In genomic region chr17:61732169-61732568, GRCh38 we compare ENCODE assay signal across 34 cellular contexts.
"Had no signal": no experiment of that assay in that cellular context is flagged by ENCODE, and none has a peak within 500 bp of the region (broad histone marks: within the 10 kb centered on the region; RNA-seq: fewer than 3 reads in every experiment).

No MANE protein-coding gene starts in this region.

- H3K4me3 ChIP-seq: MG63 had no signal

- H3K27me3 ChIP-seq: MG63 had no signal

- DNase-seq: Karpas-422, Kasumi-1, MG63, MM.1S, MV-4-11, NCI-H1048, NCI-H1092, NCI-H1092 treated with DMSO at 0.1 percent for 48 hours, NCI-H1105, NCI-H1105 treated with DMSO at 0.1 percent for 48 hours, NCI-H1417, NCI-H1417 treated with DMSO at 0.1 percent for 48 hours, NCI-H1436, NCI-H1436 treated with DMSO at 0.1 percent for 48 hours, NCI-H146, NCI-H1694, NCI-H1694 treated with DMSO at 0.1 percent for 48 hours, NCI-H187, NCI-H187 treated with DMSO at 0.1 percent for 48 hours, NCI-H1930, NCI-H2029, NCI-H2029 treated with DMSO at 0.1 percent for 48 hours, NCI-H2081, NCI-H2081 treated with DMSO at 0.1 percent for 48 hours, NCI-H2107, NCI-H2171, NCI-H2171 treated with DMSO at 0.1 percent for 48 hours, NCI-H2227 treated with DMSO at 0.1 percent for 48 hours, NCI-H226, NCI-H345, NCI-H446, NCI-H446 treated with DMSO at 0.1 percent for 48 hours, NCI-H510A, NCI-H510A treated with DMSO at 0.1 percent for 48 hours had no signal
